In the genomic region with DNA sequence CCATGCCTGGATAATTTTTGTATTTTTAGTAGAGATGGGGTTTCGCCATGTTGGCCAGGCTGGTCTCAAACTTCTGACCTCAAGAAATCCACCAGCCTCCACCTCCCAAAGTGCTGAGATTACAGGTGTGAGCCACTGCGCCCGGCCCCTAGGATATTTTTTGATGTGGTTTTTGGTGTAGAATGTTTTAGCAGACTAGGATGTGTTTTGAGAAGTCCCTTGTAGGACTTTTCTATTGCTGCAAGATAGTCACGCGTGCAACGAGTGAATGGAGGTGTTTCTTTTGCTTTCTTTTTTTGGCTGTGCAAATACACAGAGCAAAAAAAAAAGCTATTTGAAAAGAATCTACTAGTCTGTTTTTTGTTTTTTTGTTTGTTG, we compare ENCODE assay signal across 15 cellular contexts.
"Had no signal": no experiment of that assay in that cellular context is flagged by ENCODE, and none has a peak within 500 bp of the region (broad histone marks: within the 10 kb centered on the region; RNA-seq: fewer than 3 reads in every experiment).

No MANE protein-coding gene starts in this region.

- H3K27ac Mint-ChIP-seq: dendritic cell treated with granulocyte-macrophage colony-stimulating factor and Interleukin-4, amounts not matched to agents 40 ng/mL and 50 ng/mL, for 4 days; nephron had no signal

- ATAC-seq: stimulated activated naive CD8-positive, alpha-beta T cell treated with anti-CD3 and anti-CD28 coated beads, Interleukin-15, Interleukin-2, amounts not matched to agents 100 U/mL and 50 U/mL, for 24 hours had no signal

- FAIRE-seq: frontal cortex had no signal

- H3K36me3 ChIP-seq: brain microvascular endothelial cell had no signal

- H3K27me3 Mint-ChIP-seq: activated B cell treated with CpG ODN at 0.5 μM for 24 hours; dendritic cell treated with granulocyte-macrophage colony-stimulating factor and Interleukin-4, amounts not matched to agents 40 ng/mL and 50 ng/mL, for 4 days had no signal

- H3K27ac ChIP-seq: epithelial cell of prostate had no signal

- H3K27me3 ChIP-seq: brain microvascular endothelial cell had no signal

- DNase-seq: activated B cell treated with CpG ODN at 0.5 μM for 24 hours; activated CD8-positive, alpha-beta memory T cell treated with anti-CD3 and anti-CD28 coated beads, Interleukin-2, amount 50 U/mL, for 48 hours; anterior cingulate cortex; brain microvascular endothelial cell; head of caudate nucleus; mesendoderm; nucleus accumbens; SIG-M5; stimulated activated CD4-positive, alpha-beta T cell treated with anti-CD3 and anti-CD28 coated beads, Interleukin-15, amount 100 ng/mL, for 24 hours; stimulated activated CD4-positive, alpha-beta T cell treated with anti-CD3 and anti-CD28 coated beads, Interleukin-4, amount 100 ng/mL, for 1 hour; stimulated activated naive CD8-positive, alpha-beta T cell treated with anti-CD3 and anti-CD28 coated beads, Interleukin-15, Interleukin-2, amounts not matched to agents 100 U/mL and 50 U/mL, for 24 hours had no signal

- H3K4me3 Mint-ChIP-seq: activated B cell treated with CpG ODN at 0.5 μM for 24 hours; dendritic cell treated with granulocyte-macrophage colony-stimulating factor and Interleukin-4, amounts not matched to agents 40 ng/mL and 50 ng/mL, for 4 days; nephron had no signal

- H3K9me3 Mint-ChIP-seq: activated B cell treated with CpG ODN at 0.5 μM for 24 hours; dendritic cell treated with granulocyte-macrophage colony-stimulating factor and Interleukin-4, amounts not matched to agents 40 ng/mL and 50 ng/mL, for 4 days; nephron had no signal
